In the genomic region with DNA sequence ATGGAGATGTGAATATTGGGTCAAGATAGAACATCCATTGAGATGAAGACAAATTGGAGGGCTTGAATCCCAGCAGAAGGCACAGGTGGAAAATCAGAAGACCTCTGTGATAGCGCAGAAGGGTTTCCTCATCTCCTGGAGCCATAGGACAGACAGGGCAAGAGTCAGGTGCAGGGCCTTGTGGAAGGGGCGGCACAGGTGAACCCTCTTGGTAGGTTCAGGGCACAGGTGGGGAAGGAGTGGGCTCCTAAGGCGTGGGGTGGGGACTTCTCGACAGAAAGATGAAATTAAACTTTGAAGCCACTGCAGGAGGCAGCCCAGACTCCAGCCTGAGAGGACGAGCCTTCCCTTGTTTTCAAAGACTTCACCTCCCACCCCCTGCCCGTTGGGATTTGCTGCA, we compare ENCODE assay signal across 16 cellular contexts. TPM values are rescaled to one million over a fixed set of nuclear protein-coding genes. Genes with fewer than 3 reads are reported as not detected.
DNase-seq lines count a peak whose midpoint lies in the region; ATAC-seq and TF ChIP-seq lines count a peak whose summit lies in the region.
"Had no signal": no experiment of that assay in that cellular context is flagged by ENCODE, and none has a peak within 500 bp of the region (broad histone marks: within the 10 kb centered on the region; RNA-seq: fewer than 3 reads in every experiment).

No MANE protein-coding gene starts in this region.

- H3K4me1 Mint-ChIP-seq in activated CD8-positive, alpha-beta memory T cell treated with anti-CD3 and anti-CD28 coated beads, Interleukin-2, amount 10 ng/mL, durations not matched to agents 7 days and 5 days = peaks cover 3% of the 10 kb centered on the region
- H3K4me1 Mint-ChIP-seq in dendritic cell treated with granulocyte-macrophage colony-stimulating factor and Interleukin-4, amounts not matched to agents 40 ng/mL and 50 ng/mL, for 4 days (ENCODE audit: low read depth) = peaks cover 25% of the 10 kb centered on the region
- H3K4me1 Mint-ChIP-seq in CD4-positive, alpha-beta memory T cell = no peaks in the 10 kb centered on the region
- H3K4me1 Mint-ChIP-seq: CD8-positive, alpha-beta memory T cell had no signal

- no peak for ATAC-seq in activated CD8-positive, alpha-beta memory T cell treated with anti-CD3 and anti-CD28 coated beads, Interleukin-2, amount 10 ng/mL, durations not matched to agents 7 days and 5 days
- ATAC-seq in GM21381 (IDR thresholded peaks at IDR 0.05; ENCODE audit: unreplicated experiment) = no peak
- ATAC-seq: GM12878, K562 had no signal

- POLR2A ChIA-PET in CD4-positive, alpha-beta memory T cell (lab: Charles Lee; ENCODE audit: partially characterized antibody) = no interaction called here

- peaks cover 33% of the 10 kb centered on the region for H3K27me3 Mint-ChIP-seq in activated CD8-positive, alpha-beta memory T cell treated with anti-CD3 and anti-CD28 coated beads, Interleukin-2, amount 10 ng/mL, durations not matched to agents 7 days and 5 days
- H3K27me3 Mint-ChIP-seq in dendritic cell treated with granulocyte-macrophage colony-stimulating factor and Interleukin-4, amounts not matched to agents 40 ng/mL and 50 ng/mL, for 4 days = peaks cover 43% of the 10 kb centered on the region
- H3K27me3 Mint-ChIP-seq in CD4-positive, alpha-beta memory T cell = peaks cover 12 to 13% of the 10 kb centered on the region in 2 donors

- H3K4me3 Mint-ChIP-seq in activated CD8-positive, alpha-beta memory T cell treated with anti-CD3 and anti-CD28 coated beads, Interleukin-2, amount 10 ng/mL, durations not matched to agents 7 days and 5 days = no peak overlapping the region
- no peak overlapping the region for H3K4me3 Mint-ChIP-seq in dendritic cell treated with granulocyte-macrophage colony-stimulating factor and Interleukin-4, amounts not matched to agents 40 ng/mL and 50 ng/mL, for 4 days
- no peak overlapping the region for H3K4me3 Mint-ChIP-seq in CD4-positive, alpha-beta memory T cell
- H3K4me3 Mint-ChIP-seq: CD8-positive, alpha-beta memory T cell; H9 had no signal

- no peak for TF ChIP-seq EP300 in stomach (IDR thresholded peaks at IDR 0.05)

- no peak overlapping the region for H3K4me3 ChIP-seq in right atrium auricular region
- no peak overlapping the region for H3K4me3 ChIP-seq in stomach
- H3K4me3 ChIP-seq in CD4-positive, alpha-beta memory T cell (ENCODE audit: low read length in 2 of 2) = no peak overlapping the region
- H3K4me3 ChIP-seq: GM12878, K562 had no signal

- no peak overlapping the region for H3K27ac Mint-ChIP-seq in activated CD8-positive, alpha-beta memory T cell treated with anti-CD3 and anti-CD28 coated beads, Interleukin-2, amount 10 ng/mL, durations not matched to agents 7 days and 5 days
- peak overlapping the region; percentile 12 for H3K27ac Mint-ChIP-seq in dendritic cell treated with granulocyte-macrophage colony-stimulating factor and Interleukin-4, amounts not matched to agents 40 ng/mL and 50 ng/mL, for 4 days
- no peak overlapping the region for H3K27ac Mint-ChIP-seq in CD4-positive, alpha-beta memory T cell
- H3K27ac Mint-ChIP-seq: H9 had no signal

- TF ChIP-seq CTCF in right atrium auricular region (IDR thresholded peaks at IDR 0.05) (no peak), stomach (IDR thresholded peaks at IDR 0.05) (no peak)

- no peaks in the 10 kb centered on the region for H3K9me3 Mint-ChIP-seq in activated CD8-positive, alpha-beta memory T cell treated with anti-CD3 and anti-CD28 coated beads, Interleukin-2, amount 10 ng/mL, durations not matched to agents 7 days and 5 days (ENCODE audit: low read depth)
- H3K9me3 Mint-ChIP-seq in dendritic cell treated with granulocyte-macrophage colony-stimulating factor and Interleukin-4, amounts not matched to agents 40 ng/mL and 50 ng/mL, for 4 days = peaks cover 17% of the 10 kb centered on the region
- peaks cover 0 to 12% (median 7%) of the 10 kb centered on the region in 8 donors for H3K9me3 Mint-ChIP-seq in CD4-positive, alpha-beta memory T cell

- H3K27ac ChIP-seq in right atrium auricular region (no peak overlapping the region), stomach (no peak overlapping the region)
- no peak overlapping the region for H3K27ac ChIP-seq in CD4-positive, alpha-beta memory T cell (ENCODE audit: low read depth, low read length)

- peak; percentile 66 for DNase-seq in cardiac septum (ENCODE audit: low spot score)
- DNase-seq in right atrium auricular region (ENCODE audit: low spot score) = no peak
- peak; percentile 34 for DNase-seq in activated CD8-positive, alpha-beta memory T cell treated with anti-CD3 and anti-CD28 coated beads, Interleukin-2, amount 10 ng/mL, durations not matched to agents 7 days and 5 days
- DNase-seq in stomach = peak; percentile 1
- no peak for DNase-seq in CD4-positive, alpha-beta memory T cell
- no peak for DNase-seq in C1 segment of cervical spinal cord (lab: John Stamatoyannopoulos, UW)
- DNase-seq: AML-193; CD8-positive, alpha-beta memory T cell; COR-L47; DMS53; EL had no signal

- TF ChIP-seq POLR2A in stomach (IDR thresholded peaks at IDR 0.05) = no peak

- WGBS in stomach, 5 donors = 70 to 87% (median 85%) methylated on average over 6 of the region's 6 CpGs

- intact Hi-C loops in cardiac septum (cut with DNase I) = no loop called here
- intact Hi-C loops in dendritic cell treated with granulocyte-macrophage colony-stimulating factor and Interleukin-4, amounts not matched to agents 40 ng/mL and 50 ng/mL, for 4 days (cut with micrococcal nuclease) = no loop called here
- intact Hi-C loops in stomach (cut with DNase I; ENCODE audit: low total_unique reads) = no loop called here
- intact Hi-C loops in CD4-positive, alpha-beta memory T cell (cut with micrococcal nuclease) = no loop called here

- H3K4me1 ChIP-seq in right atrium auricular region (peaks cover 0 to 9% of the 10 kb centered on the region in 2 donors), stomach (peaks cover 0 to 6% (median 0%) of the 10 kb centered on the region in 4 donors)
- no peaks in the 10 kb centered on the region for H3K4me1 ChIP-seq in CD4-positive, alpha-beta memory T cell (ENCODE audit: insufficient read depth, low read length)

- H3K27me3 ChIP-seq in right atrium auricular region = no peaks in the 10 kb centered on the region
- H3K27me3 ChIP-seq in stomach = peaks cover 0 to 43% (median 23%) of the 10 kb centered on the region in 3 donors
- no peaks in the 10 kb centered on the region for H3K27me3 ChIP-seq in CD4-positive, alpha-beta memory T cell (ENCODE audit: insufficient read depth, low read length)

- CTCF ChIA-PET in activated CD8-positive, alpha-beta memory T cell treated with anti-CD3 and anti-CD28 coated beads, Interleukin-2, amount 10 ng/mL, durations not matched to agents 7 days and 5 days (lab: Charles Lee) = no interaction called here
- CTCF ChIA-PET in CD4-positive, alpha-beta memory T cell (lab: Charles Lee; ENCODE audit: partially characterized antibody) = no interaction called here

- H3K9me3 ChIP-seq in right atrium auricular region (no peaks in the 10 kb centered on the region), stomach (no peaks in the 10 kb centered on the region)
- no peaks in the 10 kb centered on the region for H3K9me3 ChIP-seq in CD4-positive, alpha-beta memory T cell (ENCODE audit: control insufficient read depth in 1 of 2, low read length in 2 of 2)

- peaks cover 2% of the 10 kb centered on the region for H3K36me3 Mint-ChIP-seq in activated CD8-positive, alpha-beta memory T cell treated with anti-CD3 and anti-CD28 coated beads, Interleukin-2, amount 10 ng/mL, durations not matched to agents 7 days and 5 days
- H3K36me3 Mint-ChIP-seq in dendritic cell treated with granulocyte-macrophage colony-stimulating factor and Interleukin-4, amounts not matched to agents 40 ng/mL and 50 ng/mL, for 4 days (ENCODE audit: low read depth) = no peaks in the 10 kb centered on the region
- peaks cover 0 to 4% of the 10 kb centered on the region in 2 donors for H3K36me3 Mint-ChIP-seq in CD4-positive, alpha-beta memory T cell

- no peaks in the 10 kb centered on the region for H3K36me3 ChIP-seq in right atrium auricular region
- H3K36me3 ChIP-seq in stomach = no peaks in the 10 kb centered on the region
- no peaks in the 10 kb centered on the region for H3K36me3 ChIP-seq in CD4-positive, alpha-beta memory T cell (ENCODE audit: insufficient read depth, low read length)

RNA-seq across cellular contexts. Expression of gene RGS12, which starts 9.3 kb away (rescaled TPM):
- total RNA-seq in cardiac septum (19.1 TPM), right atrium auricular region (1 to 10 TPM; 7.0 to 9.9 TPM), stomach (10 to 100 TPM in 2 of 5 donors, 1 to 10 TPM in 3; 3.5 to 51.8 (median 9.0) TPM)
- 1 to 10 TPM; 2.1 to 5.0 TPM for total RNA-seq in activated CD8-positive, alpha-beta memory T cell treated with anti-CD3 and anti-CD28 coated beads, Interleukin-2, amount 10 ng/mL, durations not matched to agents 7 days and 5 days
- polyA plus RNA-seq in stomach = 10 to 100 TPM; 18.9 to 35.2 (median 20.5) TPM
- 10 to 100 TPM in 1 of 2 experiments, 1 to 10 TPM in 1; 9.7 to 10.6 TPM for total RNA-seq in CD4-positive, alpha-beta memory T cell
- 1 to 10 TPM in 1 of 2 donors, under 1 TPM in 1; 0.93 to 2.3 TPM for polyA plus RNA-seq in CD4-positive, alpha-beta memory T cell

RNA-seq across cellular contexts. Expression of gene MSANTD1, which starts 34.5 kb away (rescaled TPM):
- total RNA-seq in cardiac septum (1.1 TPM), right atrium auricular region (not detected), stomach (1 to 10 TPM in 4 of 5 donors, not detected in 1; 1.7 to 5.8 (median 4.1) TPM)
- total RNA-seq in activated CD8-positive, alpha-beta memory T cell treated with anti-CD3 and anti-CD28 coated beads, Interleukin-2, amount 10 ng/mL, durations not matched to agents 7 days and 5 days = under 1 TPM; 0.73 to 0.82 TPM
- polyA plus RNA-seq in stomach = 1 to 10 TPM in 1 of 3 donors, under 1 TPM in 1, not detected in 1; 0.31 to 1.1 TPM
- 1 to 10 TPM; 2.0 to 2.2 TPM for total RNA-seq in CD4-positive, alpha-beta memory T cell
- under 1 TPM in 1 of 2 donors, not detected in 1; 0.08 TPM for polyA plus RNA-seq in CD4-positive, alpha-beta memory T cell
- polyA plus RNA-seq: CD8-positive, alpha-beta memory T cell; K562 had no signal

Comparison
In these comparisons a context has a peak if more than half of its experiments do, and no peak if none do; other contexts are left out.
1. DNase-seq: peak in cardiac septum (single experiment), activated CD8-positive, alpha-beta memory T cell treated with anti-CD3 and anti-CD28 coated beads, Interleukin-2, amount 10 ng/mL, durations not matched to agents 7 days and 5 days (single experiment) and stomach (single experiment); none in right atrium auricular region (single experiment), CD4-positive, alpha-beta memory T cell (0 of 5) and C1 segment of cervical spinal cord (0 of 14).